In genomic region chr1:185157599-185158469, GRCh38 we compare ENCODE assay signal across 1 cellular context.
TF ChIP-seq lines count a peak whose summit lies in the region.

No MANE protein-coding gene starts in this region.

TF ChIP-seq in A549, 52 proteins besides CTCF, POLR2A, EP300 and RAD21 (continued from another document):
- TF ChIP-seq USF2 (IDR thresholded peaks at IDR 0.05): no peak
- no peak for TF ChIP-seq JUN (IDR thresholded peaks at IDR 0.05)
- no peak for TF ChIP-seq NR3C1 (IDR thresholded peaks at IDR 0.05)
- no peak for TF ChIP-seq CBX2 (IDR thresholded peaks at IDR 0.05; ENCODE audit: borderline replicate concordance, low read depth)
- TF ChIP-seq EHMT2 (IDR thresholded peaks at IDR 0.05; ENCODE audit: low read depth): no peak
- no peak for TF ChIP-seq HOXB13 (CRISPR knock-in tag; IDR thresholded peaks at IDR 0.05; ENCODE audit: low read depth)
TF ChIP-seq in A549: peak in this region for 0.
